14 cellular contexts compared by ENCODE assay signal in genomic region chr7:111796671-111797070, GRCh38.
A peak's percentile ranks its signal among the peaks of the same experiment; 100 is the strongest.
DNase-seq lines count a peak whose midpoint lies in the region; TF ChIP-seq lines count a peak whose summit lies in the region.
"Had no signal": no experiment of that assay in that cellular context is flagged by ENCODE, and none has a peak within 500 bp of the region (broad histone marks: within the 10 kb centered on the region; RNA-seq: fewer than 3 reads in every experiment).

No MANE protein-coding gene starts in this region.

- no peak overlapping the region for H2AFZ ChIP-seq in mammary epithelial cell (ENCODE audit: low read depth, low read length)

- H3K4me3 Mint-ChIP-seq in activated CD4-positive, alpha-beta T cell treated with anti-CD3 and anti-CD28 coated beads, Interleukin-2, amount 10 ng/mL, durations not matched to agents 24 days and 14 days: no peak overlapping the region
- no peak overlapping the region for H3K4me3 Mint-ChIP-seq in nephron progenitor cell
- H3K4me3 Mint-ChIP-seq: nephron had no signal

- peaks cover 22% of the 10 kb centered on the region for H3K9me3 ChIP-seq in mammary epithelial cell (replicated peaks; ENCODE audit: insufficient read depth, low read length)

- H3K9ac ChIP-seq in mammary epithelial cell (ENCODE audit: insufficient read depth, low read length): no peak overlapping the region

- dilution Hi-C loops in mammary epithelial cell (cut with HindIII; ENCODE audit: low sequenced_read_pairs): no loop called here

- no TSS peak for BruUV-seq in mammary epithelial cell (replicated peaks; lab: Mats Ljungman, UMichigan)

- CTCF ChIA-PET in mammary epithelial cell (lab: Charles Lee; ENCODE audit: low non-redundant PET): no interaction called here

- H3K27ac Mint-ChIP-seq in activated CD4-positive, alpha-beta T cell treated with anti-CD3 and anti-CD28 coated beads, Interleukin-2, amount 10 ng/mL, durations not matched to agents 24 days and 14 days: no peak overlapping the region
- no peak overlapping the region for H3K27ac Mint-ChIP-seq in nephron progenitor cell
- H3K27ac Mint-ChIP-seq: nephron had no signal

- no peaks in the 10 kb centered on the region for H3K4me1 Mint-ChIP-seq in activated CD4-positive, alpha-beta T cell treated with anti-CD3 and anti-CD28 coated beads, Interleukin-2, amount 10 ng/mL, durations not matched to agents 24 days and 14 days
- H3K4me1 Mint-ChIP-seq in nephron progenitor cell: no peaks in the 10 kb centered on the region
- H3K4me1 Mint-ChIP-seq: nephron had no signal

- no peaks in the 10 kb centered on the region for H3K36me3 ChIP-seq in mammary epithelial cell (ENCODE audit: insufficient read depth, low read length)
- H3K36me3 ChIP-seq: WERI-Rb-1 had no signal

- H3K4me3 ChIP-seq in mammary epithelial cell (replicated peaks in 1 of 3; ENCODE audit: insufficient read depth in 1 of 3, low read depth in 2 of 3, low read length in 3 of 3): no peak overlapping the region
- H3K4me3 ChIP-seq: vagina had no signal

- H3K9me3 Mint-ChIP-seq in activated CD4-positive, alpha-beta T cell treated with anti-CD3 and anti-CD28 coated beads, Interleukin-2, amount 10 ng/mL, durations not matched to agents 24 days and 14 days: peaks cover 16% of the 10 kb centered on the region
- H3K9me3 Mint-ChIP-seq in nephron progenitor cell: peaks cover 78% of the 10 kb centered on the region

- no peaks in the 10 kb centered on the region for H3K27me3 Mint-ChIP-seq in activated CD4-positive, alpha-beta T cell treated with anti-CD3 and anti-CD28 coated beads, Interleukin-2, amount 10 ng/mL, durations not matched to agents 24 days and 14 days
- H3K27me3 Mint-ChIP-seq in nephron progenitor cell (ENCODE audit: low read depth, poor library complexity): peaks cover 5% of the 10 kb centered on the region

- in situ Hi-C loops in mammary epithelial cell (cut with MboI; ENCODE audit: low sequenced_read_pairs in 2 of 2): no loop called here

- H3K79me2 ChIP-seq in mammary epithelial cell (ENCODE audit: insufficient read depth, low read length): no peaks in the 10 kb centered on the region

- H3K27me3 ChIP-seq in mammary epithelial cell (ENCODE audit: insufficient read depth, low read length): no peaks in the 10 kb centered on the region
- H3K27me3 ChIP-seq: vagina had no signal

- peak; percentile 56 for DNase-seq in activated CD4-positive, alpha-beta T cell treated with anti-CD3 and anti-CD28 coated beads, Interleukin-2, amount 10 ng/mL, durations not matched to agents 24 days and 14 days
- no peak for DNase-seq in activated CD4-positive, alpha-beta T cell treated with anti-CD3 and anti-CD28 coated beads for 4 hours
- peak; percentile 10 for DNase-seq in KG1 (lab: John Stamatoyannopoulos, UW)
- peak; percentile 17 for DNase-seq in mammary epithelial cell
- peak; percentile 16 for DNase-seq in nephron progenitor cell
- DNase-seq in NCI-H2196 (lab: John Stamatoyannopoulos, UW; ENCODE audit: unreplicated experiment): no peak
- DNase-seq in NCI-H345 treated with DMSO at 0.1 percent for 48 hours (lab: John Stamatoyannopoulos, UW; ENCODE audit: unreplicated experiment): no peak
- no peak for DNase-seq in effector CD4-positive, alpha-beta T cell
- DNase-seq: activated gamma-delta T cell, kidney, NCI-H526 treated with DMSO at 0.1 percent for 48 hours, WERI-Rb-1 had no signal

- WGBS in mammary epithelial cell (ENCODE audit: low coverage, missing lambda C conversion rate): 94% methylated on average over 7 of the region's 7 CpGs

- no peaks in the 10 kb centered on the region for H4K20me1 ChIP-seq in mammary epithelial cell (ENCODE audit: insufficient read depth, low read length)

- H3K36me3 Mint-ChIP-seq in activated CD4-positive, alpha-beta T cell treated with anti-CD3 and anti-CD28 coated beads, Interleukin-2, amount 10 ng/mL, durations not matched to agents 24 days and 14 days (ENCODE audit: low read depth): no peaks in the 10 kb centered on the region
- H3K36me3 Mint-ChIP-seq in nephron progenitor cell (ENCODE audit: low read depth): peaks cover 96% of the 10 kb centered on the region

- no peak overlapping the region for H3K4me2 ChIP-seq in mammary epithelial cell (ENCODE audit: insufficient read depth, low read depth, low read length)

- no peaks in the 10 kb centered on the region for H3K4me1 ChIP-seq in mammary epithelial cell (ENCODE audit: insufficient read depth, low read length)
- H3K4me1 ChIP-seq: vagina had no signal

- intact Hi-C loops in activated CD4-positive, alpha-beta T cell treated with anti-CD3 and anti-CD28 coated beads, Interleukin-2, amount 10 ng/mL, durations not matched to agents 24 days and 14 days (cut with micrococcal nuclease): no loop called here
- intact Hi-C loops in mammary epithelial cell (cut with micrococcal nuclease): no loop called here

- H3K27ac ChIP-seq in mammary epithelial cell (ENCODE audit: insufficient read depth, low read depth, low read length): no peak overlapping the region
- H3K27ac ChIP-seq: vagina, WERI-Rb-1 had no signal

- TF ChIP-seq CTCF in mammary epithelial cell (conservative IDR thresholded peaks at IDR 0.05 in 1 of 2, IDR thresholded peaks at IDR 0.05 in 1 of 2; ENCODE audit: extremely low read depth in 1 of 2, insufficient read depth in 1 of 2, low read depth in 1 of 2, low read length in 2 of 2) (no peak), nephron progenitor cell (IDR thresholded peaks at IDR 0.05) (no peak)

Comparison
In these comparisons a context has a peak if more than half of its experiments do, and no peak if none do; other contexts are left out.
1. DNase-seq: peak in activated CD4-positive, alpha-beta T cell treated with anti-CD3 and anti-CD28 coated beads, Interleukin-2, amount 10 ng/mL, durations not matched to agents 24 days and 14 days (single experiment), KG1 (single experiment), mammary epithelial cell (single experiment) and nephron progenitor cell (single experiment); none in activated CD4-positive, alpha-beta T cell treated with anti-CD3 and anti-CD28 coated beads for 4 hours (0 of 2), NCI-H2196 (single experiment), NCI-H345 treated with DMSO at 0.1 percent for 48 hours (single experiment) and effector CD4-positive, alpha-beta T cell (single experiment).